ENCODE assay signal across 8 cellular contexts in genomic region chr3:53346922-53347260, GRCh38. TPM values are rescaled to one million over a fixed set of nuclear protein-coding genes. Genes with fewer than 3 reads are reported as not detected.
DNase-seq lines count a peak whose midpoint lies in the region; ATAC-seq and TF ChIP-seq lines count a peak whose summit lies in the region.

No MANE protein-coding gene starts in this region.

- in situ Hi-C loops in astrocyte of the cerebellum (cut with HindIII; ENCODE audit: low sequenced_read_pairs): no loop called here

- H3K27ac ChIP-seq in lower lobe of right lung (peak overlapping the region; percentile 96), aorta (ENCODE audit: low read depth in 1 of 2, low read length in 2 of 2) (peak overlapping the region in 1 of 2 donors; percentile 88)

- H3K4me1 ChIP-seq in lower lobe of right lung (peaks cover 30% of the 10 kb centered on the region), aorta (ENCODE audit: control insufficient read depth in 1 of 2, insufficient read depth in 2 of 2, low read length in 2 of 2) (no peaks in the 10 kb centered on the region)

- H3K27me3 ChIP-seq in lower lobe of right lung (ENCODE audit: low read depth) (no peaks in the 10 kb centered on the region), aorta (ENCODE audit: control insufficient read depth in 1 of 2, insufficient read depth in 2 of 2, low read length in 1 of 2) (no peaks in the 10 kb centered on the region)

- peaks cover 24% of the 10 kb centered on the region for H3K36me3 ChIP-seq in lower lobe of right lung
- no peaks in the 10 kb centered on the region for H3K36me3 ChIP-seq in aorta (ENCODE audit: control insufficient read depth in 1 of 2, insufficient read depth in 2 of 2, low read length in 1 of 2)

- H3K4me3 ChIP-seq in GM08714 (ENCODE audit: low read length) (peak overlapping the region; percentile 96), astrocyte of the cerebellum (ENCODE audit: low read depth, low read length) (peak overlapping the region; percentile 81), lower lobe of right lung (peak overlapping the region; percentile 84), aorta (ENCODE audit: low read length in 2 of 2) (peak overlapping the region; percentile 71 to 81)

- TF ChIP-seq CTCF in astrocyte of the cerebellum (IDR thresholded peaks at IDR 0.05; ENCODE audit: low read depth, low read length, missing control alignments) (no peak), lower lobe of right lung (IDR thresholded peaks at IDR 0.05) (no peak)

- H3K9me3 ChIP-seq in lower lobe of right lung (no peaks in the 10 kb centered on the region), aorta (ENCODE audit: control insufficient read depth, low read length) (no peaks in the 10 kb centered on the region)

- 0 to 1% methylated on average over 11 of the region's 11 CpGs for WGBS in aorta, 2 donors

- intact Hi-C loops in lower lobe of right lung (cut with DNase I): no loop called here
- intact Hi-C loops in aorta (cut with DNase I): loop anchor here (2.0 to 10.0 kb wide), 2 partner anchors 538 to 544 kb away; partner anchors contain the start of genes ACTR8 (in 1 of the 2) and SELENOK (in 1 of the 2)

- ATAC-seq in HG03432 (IDR thresholded peaks at IDR 0.05; ENCODE audit: unreplicated experiment): peak; percentile 0
- ATAC-seq in lower lobe of right lung: no peak
- no peak for ATAC-seq in aorta (ENCODE audit: low FRiP score)

- DNase-seq in astrocyte of the cerebellum (ENCODE audit: low read depth): no peak
- no peak for DNase-seq in lower lobe of right lung
- DNase-seq in aorta: no peak
- DNase-seq in NCI-H187 treated with DMSO at 0.1 percent for 48 hours (lab: John Stamatoyannopoulos, UW): no peak
- no peak for DNase-seq in activated CD4-positive, alpha-beta T cell treated with anti-CD3 and anti-CD28 coated beads for 1 hour
- DNase-seq in NCI-H510A (lab: John Stamatoyannopoulos, UW): no peak

RNA-seq across cellular contexts. Expression of gene DCP1A, which starts 0.5 kb away (rescaled TPM):
- total RNA-seq in lower lobe of right lung: 25.1 TPM
- 10 to 100 TPM; 26.8 to 27.0 TPM for total RNA-seq in aorta
- 1 to 10 TPM; 2.5 to 8.4 TPM for polyA plus RNA-seq in aorta
